7 cellular contexts compared by ENCODE assay signal in genomic region chr6:86825436-86825835, GRCh38.
"Had no signal": no experiment of that assay in that cellular context is flagged by ENCODE, and none has a peak within 500 bp of the region (broad histone marks: within the 10 kb centered on the region; RNA-seq: fewer than 3 reads in every experiment).

No MANE protein-coding gene starts in this region.

- ATAC-seq: GM23338 had no signal

- H2AFZ ChIP-seq: GM23338 had no signal

- H3K4me2 ChIP-seq: GM23338 had no signal

- DNase-seq: H9, HCEC 1CT, KBM-7 had no signal

- FAIRE-seq: H1, H54 had no signal

- H3K27ac ChIP-seq: HL-60 had no signal

- H3K4me3 ChIP-seq: GM23338 had no signal
